In genomic region chr4:25312496-25313193, GRCh38 we compare ENCODE assay signal across 1 cellular context.
TF ChIP-seq lines count a peak whose summit lies in the region.

TSS of gene ZCCHC4 (plus strand) at chr4:25312774. CDS start at chr4:25312810, 36 bp downstream.

TF ChIP-seq in GM12878, 131 proteins besides CTCF, POLR2A, EP300 and RAD21 (continued from another document and continues in another):
- TF ChIP-seq YBX1 (IDR thresholded peaks at IDR 0.05): no peak
- peak; percentile 53; the same call in 1 of the 2 replicates for TF ChIP-seq ESRRA (IDR thresholded peaks at IDR 0.05; ENCODE audit: low read length)
- TF ChIP-seq BCLAF1 (IDR thresholded peaks at IDR 0.05): no peak
- TF ChIP-seq ELK1 (IDR thresholded peaks at IDR 0.05; ENCODE audit: low read depth, low read length): no peak; the same call in 1 of the 2 replicates
- no peak for TF ChIP-seq ZBTB4 (CRISPR knock-in tag; IDR thresholded peaks at IDR 0.05)
- peak in 1 of 2 experiments; percentile 98; a peak in 2 of 3 replicates for TF ChIP-seq EGR1 (IDR thresholded peaks at IDR 0.05; ENCODE audit: borderline replicate concordance in 1 of 2, low read depth in 2 of 2, low read length in 2 of 2)
- 0 out of 2 replicates have a peak, but pooled peaks have one; percentile 23 for TF ChIP-seq TCF12 (IDR thresholded peaks at IDR 0.05; ENCODE audit: low read depth, low read length)
- TF ChIP-seq CREM (IDR thresholded peaks at IDR 0.05; ENCODE audit: low read depth): peak; percentile 80
- TF ChIP-seq RELA (IDR thresholded peaks at IDR 0.05; ENCODE audit: borderline replicate concordance, partially characterized antibody): peak; percentile 86
- TF ChIP-seq MYB (IDR thresholded peaks at IDR 0.05; ENCODE audit: borderline replicate concordance, low read depth, low read length): no peak
- no peak for TF ChIP-seq ZZZ3 (IDR thresholded peaks at IDR 0.05; ENCODE audit: control insufficient read depth, insufficient read length, low read depth)
- TF ChIP-seq E2F4 (IDR thresholded peaks at IDR 0.05; ENCODE audit: low read depth, low read length): no peak
- peak; percentile 57; the same call in 1 of the 2 replicates for TF ChIP-seq GATAD2B (conservative IDR thresholded peaks at IDR 0.05; ENCODE audit: low read depth)
- no peak for TF ChIP-seq JUNB (IDR thresholded peaks at IDR 0.05)
- TF ChIP-seq NBN (IDR thresholded peaks at IDR 0.05): peak; percentile 96
- peak; percentile 68 for TF ChIP-seq SIX5 (IDR thresholded peaks at IDR 0.05; ENCODE audit: low read depth, low read length, severe bottlenecking)
- no peak for TF ChIP-seq CEBPB (IDR thresholded peaks at IDR 0.05; ENCODE audit: borderline replicate concordance in 1 of 2, low read depth in 2 of 2, low read length in 2 of 2)
- TF ChIP-seq HDAC6 (IDR thresholded peaks at IDR 0.05; ENCODE audit: unreplicated experiment): no peak
- TF ChIP-seq BHLHE40 (IDR thresholded peaks at IDR 0.05; ENCODE audit: borderline replicate concordance in 1 of 2, low read depth in 2 of 2, low read length in 1 of 2): peak; percentile 67 to 81; a peak in 3 of 4 replicates
- peak; percentile 86 for TF ChIP-seq NR2F1 (conservative IDR thresholded peaks at IDR 0.05)
- no peak for TF ChIP-seq ZSCAN29 (IDR thresholded peaks at IDR 0.05)
- TF ChIP-seq RFX5 (IDR thresholded peaks at IDR 0.05; ENCODE audit: low read depth, low read length): peak; percentile 43; the same call in 1 of the 2 replicates
- TF ChIP-seq SUZ12 (IDR thresholded peaks at IDR 0.05; ENCODE audit: unreplicated experiment): no peak
- no peak for TF ChIP-seq NFYA (IDR thresholded peaks at IDR 0.05; ENCODE audit: borderline replicate concordance, low read depth, low read length)
- TF ChIP-seq NFIC (IDR thresholded peaks at IDR 0.05; ENCODE audit: low read depth, low read length): peak; percentile 54
- no peak for TF ChIP-seq ATF3 (IDR thresholded peaks at IDR 0.05; ENCODE audit: borderline replicate concordance, extremely low read depth, low read depth, low read length)
- no peak for TF ChIP-seq IRF4 (IDR thresholded peaks at IDR 0.05; ENCODE audit: low read depth, low read length)
- 0 out of 2 replicates have a peak, but pooled peaks have one; percentile 31 for TF ChIP-seq JUND (IDR thresholded peaks at IDR 0.05; ENCODE audit: low read depth, low read length)
- peak; percentile 34; the same call in 1 of the 2 replicates for TF ChIP-seq SMC3 (IDR thresholded peaks at IDR 0.05; ENCODE audit: borderline replicate concordance, low read length)
- TF ChIP-seq STAT3 (IDR thresholded peaks at IDR 0.05; ENCODE audit: low read depth, low read length): no peak
- TF ChIP-seq RB1 (IDR thresholded peaks at IDR 0.05; ENCODE audit: borderline replicate concordance): peak; percentile 97; the same call in 1 of the 2 replicates
- TF ChIP-seq MTA3 (IDR thresholded peaks at IDR 0.05; ENCODE audit: borderline replicate concordance, low read length): no peak
- no peak for TF ChIP-seq ETV6 (conservative IDR thresholded peaks at IDR 0.05 in 1 of 2, IDR thresholded peaks at IDR 0.05 in 1 of 2; ENCODE audit: borderline replicate concordance in 1 of 2, low read depth in 1 of 2)
- TF ChIP-seq RELB (IDR thresholded peaks at IDR 0.05; ENCODE audit: low read depth): peak; percentile 99
- TF ChIP-seq FOXK2 (IDR thresholded peaks at IDR 0.05): peak; percentile 64
- TF ChIP-seq E2F8 (IDR thresholded peaks at IDR 0.05; ENCODE audit: low read depth, partially characterized antibody): no peak
- TF ChIP-seq MEF2B (IDR thresholded peaks at IDR 0.05; ENCODE audit: partially characterized antibody, poor library complexity, severe bottlenecking): peak; percentile 29
- peak; percentile 45; the same call in 1 of the 2 replicates for TF ChIP-seq ZBED1 (IDR thresholded peaks at IDR 0.05; ENCODE audit: borderline replicate concordance)
- no peak for TF ChIP-seq NRF1 (conservative IDR thresholded peaks at IDR 0.05; ENCODE audit: low read depth, low read length)
- TF ChIP-seq ATF2 (IDR thresholded peaks at IDR 0.05; ENCODE audit: low read length): peak; percentile 56; the same call in 1 of the 2 replicates
- no peak for TF ChIP-seq HSF1 (IDR thresholded peaks at IDR 0.05; ENCODE audit: low read depth, low read length)
- TF ChIP-seq MLLT1 (IDR thresholded peaks at IDR 0.05): peak; percentile 59; the same call in 1 of the 2 replicates
- TF ChIP-seq ZNF274 (IDR thresholded peaks at IDR 0.05; ENCODE audit: insufficient read depth, insufficient read length): no peak
